In genomic region chr13:63706751-63707150, GRCh38 we compare ENCODE assay signal across 33 cellular contexts.
"Had no signal": no experiment of that assay in that cellular context is flagged by ENCODE, and none has a peak within 500 bp of the region (broad histone marks: within the 10 kb centered on the region; RNA-seq: fewer than 3 reads in every experiment).

No MANE protein-coding gene starts in this region.

- FAIRE-seq: astrocyte, bronchial epithelial cell had no signal

- H3K9me3 ChIP-seq: adrenal gland, body of pancreas, Peyer's patch, SJSA1 had no signal

- H3K27me3 Mint-ChIP-seq: activated CD4-positive, alpha-beta T cell treated with anti-CD3 and anti-CD28 coated beads, Interleukin-2, amount 10 ng/mL, durations not matched to agents 7 days and 5 days; activated T-cell treated with anti-CD3 and anti-CD28 coated beads, Interleukin-2, amount 50 U/mL, for 24 hours had no signal

- H3K4me3 ChIP-seq: adrenal gland, body of pancreas, Peyer's patch, SJSA1 had no signal

- H3K4me3 Mint-ChIP-seq: activated CD4-positive, alpha-beta T cell treated with anti-CD3 and anti-CD28 coated beads, Interleukin-2, amount 10 ng/mL, durations not matched to agents 7 days and 5 days; activated CD8-positive, alpha-beta T cell treated with anti-CD3 and anti-CD28 coated beads, Interleukin-2, amount 10 ng/mL, durations not matched to agents 7 days and 5 days; activated naive CD4-positive, alpha-beta T cell treated with anti-CD3 and anti-CD28 coated beads for 36 hours; activated T-cell treated with anti-CD3 and anti-CD28 coated beads, Interleukin-2, amount 50 U/mL, for 24 hours had no signal

- H3K4me1 ChIP-seq: adrenal gland, body of pancreas, Peyer's patch, SJSA1 had no signal

- DNase-seq: activated CD4-positive, alpha-beta T cell treated with anti-CD3 and anti-CD28 coated beads, Interleukin-2, amount 10 ng/mL, durations not matched to agents 7 days and 5 days; activated CD4-positive, alpha-beta T cell treated with anti-CD3 and anti-CD28 coated beads, Interleukin-2, amount 50 U/mL, for 48 hours; activated CD8-positive, alpha-beta T cell treated with anti-CD3 and anti-CD28 coated beads, Interleukin-2, amount 10 ng/mL, durations not matched to agents 7 days and 5 days; activated gamma-delta T cell treated with Interleukin-2 at 50 U/mL for 16 hours; activated naive CD4-positive, alpha-beta T cell treated with anti-CD3 and anti-CD28 coated beads for 36 hours; activated T-cell treated with anti-CD3 and anti-CD28 coated beads, Interleukin-2, amount 50 U/mL, for 24 hours; adrenal gland; body of pancreas; caudate nucleus; cerebellar nuclear complex; KG1; MM.1S; MV-4-11; NCI-H1092; NCI-H1436 treated with DMSO at 0.1 percent for 48 hours; NCI-H1694 treated with DMSO at 0.1 percent for 48 hours; NCI-H2029; NCI-H2171 treated with DMSO at 0.1 percent for 48 hours; NCI-H2227 treated with DMSO at 0.1 percent for 48 hours; NCI-H446; NCI-H510A treated with DMSO at 0.1 percent for 48 hours; NCI-H526 treated with DMSO at 0.1 percent for 48 hours; NCI-H82; PC-3; Peyer's patch; RPMI8226; SHP77 treated with DMSO at 0.1 percent for 48 hours; T1000 had no signal

- H3K27me3 ChIP-seq: adrenal gland, body of pancreas, Peyer's patch, SJSA1 had no signal

- H3K36me3 ChIP-seq: adrenal gland, Peyer's patch, SJSA1 had no signal

- H3K27ac Mint-ChIP-seq: activated CD4-positive, alpha-beta T cell treated with anti-CD3 and anti-CD28 coated beads, Interleukin-2, amount 10 ng/mL, durations not matched to agents 7 days and 5 days; activated CD8-positive, alpha-beta T cell treated with anti-CD3 and anti-CD28 coated beads, Interleukin-2, amount 10 ng/mL, durations not matched to agents 7 days and 5 days; activated naive CD4-positive, alpha-beta T cell treated with anti-CD3 and anti-CD28 coated beads for 36 hours; activated naive CD4-positive, alpha-beta T cell treated with anti-CD3 and anti-CD28 coated beads, Interleukin-2, amount 50 U/mL, for 72 hours; activated T-cell treated with anti-CD3 and anti-CD28 coated beads, Interleukin-2, amount 50 U/mL, for 24 hours; activated T-helper 2 cell treated with anti-CD3 and anti-CD28 coated beads, Interferon-gamma antibody, Interleukin-2, Interleukin-4, amounts not matched to agents 10 μg/mL and 5 μg/mL and 100 μg/mL, durations not matched to agents 14 hours and 24 hours and 36 hours had no signal

- H3K4me1 Mint-ChIP-seq: activated CD4-positive, alpha-beta T cell treated with anti-CD3 and anti-CD28 coated beads, Interleukin-2, amount 10 ng/mL, durations not matched to agents 7 days and 5 days had no signal

- H3K27ac ChIP-seq: adrenal gland, body of pancreas, Peyer's patch, SJSA1 had no signal
